25 cellular contexts compared by ENCODE assay signal in the genomic region with DNA sequence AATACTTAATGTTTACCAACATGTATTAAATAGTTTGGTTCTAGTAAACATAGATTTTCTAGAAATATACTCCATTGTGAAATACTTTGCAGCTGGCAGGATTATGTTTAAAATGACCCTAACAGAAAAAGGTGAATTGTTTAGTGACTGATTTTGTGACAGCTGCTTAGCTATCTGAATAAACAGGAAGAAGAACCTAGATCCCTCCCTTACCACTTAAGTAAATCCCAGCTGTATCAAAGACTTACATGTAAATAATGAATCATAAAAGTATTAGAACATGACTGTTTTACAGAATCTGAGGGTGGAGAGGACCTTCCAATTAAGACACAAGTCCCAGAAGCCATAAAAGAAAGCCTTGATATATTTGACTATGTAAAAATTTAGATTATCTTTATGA.
"Had no signal": no experiment of that assay in that cellular context is flagged by ENCODE, and none has a peak within 500 bp of the region (broad histone marks: within the 10 kb centered on the region; RNA-seq: fewer than 3 reads in every experiment).

No MANE protein-coding gene starts in this region.

- ATAC-seq: activated CD8-positive, alpha-beta memory T cell treated with anti-CD3 and anti-CD28 coated beads, Interleukin-2, amount 10 ng/mL, durations not matched to agents 7 days and 5 days; activated naive CD8-positive, alpha-beta T cell treated with anti-CD3 and anti-CD28 coated beads, Interleukin-2, amount 50 U/mL, for 24 hours; activated T-cell treated with anti-CD3 and anti-CD28 coated beads, Interleukin-2, amount 50 U/mL, for 4 hours; body of pancreas; T-helper 17 cell had no signal

- DNase-seq: activated B cell treated with CpG ODN at 0.5 μM for 24 hours; activated CD4-positive, alpha-beta T cell treated with anti-CD3 and anti-CD28 coated beads for 1 hour; activated CD4-positive, alpha-beta T cell treated with anti-CD3 and anti-CD28 coated beads, Interleukin-2, amount 10 ng/mL, durations not matched to agents 24 days and 14 days; activated CD4-positive, alpha-beta T cell treated with anti-CD3 and anti-CD28 coated beads, Interleukin-2, amount 50 U/mL, for 48 hours; activated CD8-positive, alpha-beta memory T cell treated with anti-CD3 and anti-CD28 coated beads, Interleukin-2, amount 10 ng/mL, durations not matched to agents 7 days and 5 days; activated effector memory CD4-positive, alpha-beta T cell treated with anti-CD3 and anti-CD28 coated beads, Interleukin-2, amount 50 U/mL, for 16 hours; activated naive CD4-positive, alpha-beta T cell treated with Interleukin-2 at 50 U/mL for 16 hours; activated naive CD8-positive, alpha-beta T cell treated with anti-CD3 and anti-CD28 coated beads, Interleukin-2, amount 50 U/mL, for 24 hours; activated T-cell treated with anti-CD3 and anti-CD28 coated beads, Interleukin-2, amount 50 U/mL, for 4 hours; amniotic stem cell; body of pancreas; MM.1S; NCI-H1105; NCI-H1436; NCI-H1694 treated with DMSO at 0.1 percent for 48 hours; NCI-H2227 treated with DMSO at 0.1 percent for 48 hours; NCI-H446 treated with DMSO at 0.1 percent for 48 hours; NCI-H524 treated with DMSO at 0.1 percent for 48 hours; NCI-H774; NK-92 treated with Interleukin-12 subunit alpha and Interleukin-12 subunit beta, amount 100 ng/mL, for 24 hours; OCI-M1; Peyer's patch; Right ventricle myocardium superior; T-helper 17 cell; T-helper 9 cell had no signal
